In the genomic region with DNA sequence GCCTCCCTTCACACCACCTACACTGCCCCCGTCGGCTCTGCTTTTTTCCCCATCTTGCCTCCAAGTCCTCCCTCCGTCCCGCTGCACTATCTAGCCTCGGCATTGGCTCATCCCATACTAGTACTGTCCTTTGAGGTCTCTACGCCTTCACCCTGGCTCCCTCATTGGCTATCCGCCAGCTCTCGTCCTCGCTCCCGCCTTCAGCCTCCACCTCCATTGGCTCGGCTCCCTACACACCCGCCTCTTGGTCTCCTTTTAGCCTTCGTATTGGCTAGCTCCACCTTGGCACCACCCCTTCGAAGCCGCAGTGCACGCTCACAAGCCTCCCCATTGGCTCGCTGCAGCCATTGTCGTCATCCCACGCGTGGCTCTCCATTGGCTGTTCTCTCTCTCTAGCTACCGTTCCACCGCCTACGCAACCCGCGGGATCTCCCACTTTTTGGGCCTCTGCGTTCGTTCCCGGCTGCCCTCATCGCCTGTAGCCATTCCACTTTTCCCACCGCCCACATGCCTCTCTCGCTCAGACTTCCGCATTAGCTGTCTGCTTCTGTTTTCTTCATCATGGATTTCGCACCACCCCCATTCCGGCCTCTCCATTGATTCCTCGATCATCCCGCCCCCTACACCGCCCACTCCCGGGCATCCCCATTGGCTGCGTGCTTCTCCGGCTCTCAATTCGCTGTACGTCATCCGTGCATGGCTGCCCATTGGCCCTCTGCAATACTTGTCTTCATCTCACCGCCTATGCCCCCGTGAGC, we compare ENCODE assay signal across 1 cellular context.
TF ChIP-seq lines count a peak whose summit lies in the region.

No MANE protein-coding gene starts in this region.

TF ChIP-seq in GM12878, 131 proteins besides CTCF, POLR2A, EP300 and RAD21 (continued from another document):
- TF ChIP-seq ZNF384 (IDR thresholded peaks at IDR 0.05; ENCODE audit: borderline replicate concordance, low read depth, low read length) (no peak), RELA (IDR thresholded peaks at IDR 0.05; ENCODE audit: borderline replicate concordance, partially characterized antibody) (no peak), CHD4 (IDR thresholded peaks at IDR 0.05) (no peak), RBBP5 (conservative IDR thresholded peaks at IDR 0.05) (no peak), CREM (IDR thresholded peaks at IDR 0.05; ENCODE audit: low read depth) (peak; percentile 90), ZNF24 (IDR thresholded peaks at IDR 0.05) (no peak), NR2C2 (IDR thresholded peaks at IDR 0.05; ENCODE audit: borderline replicate concordance, control insufficient read depth, insufficient read length, low read depth) (no peak), PAX8 (IDR thresholded peaks at IDR 0.05) (no peak), CREB1 (IDR thresholded peaks at IDR 0.05; ENCODE audit: low read depth) (peak; percentile 95), FOXK2 (IDR thresholded peaks at IDR 0.05) (peak; percentile 64), ZSCAN29 (IDR thresholded peaks at IDR 0.05) (no peak), KDM1A (IDR thresholded peaks at IDR 0.05; ENCODE audit: borderline replicate concordance) (no peak), HSF1 (IDR thresholded peaks at IDR 0.05; ENCODE audit: low read depth, low read length) (no peak), MYC (IDR thresholded peaks at IDR 0.05; ENCODE audit: insufficient read depth, insufficient read length, insufficient replicate concordance, low read length, severe bottlenecking) (no peak), SIN3A (IDR thresholded peaks at IDR 0.05; ENCODE audit: low read depth, low read length) (no peak), RELB (IDR thresholded peaks at IDR 0.05; ENCODE audit: low read depth) (peak; percentile 59; the same call in 1 of the 2 replicates), POLR2AphosphoS5 (IDR thresholded peaks at IDR 0.05; ENCODE audit: low read length) (peak; percentile 78), SUZ12 (IDR thresholded peaks at IDR 0.05; ENCODE audit: unreplicated experiment) (no peak), SMAD1 (IDR thresholded peaks at IDR 0.05; ENCODE audit: low read depth, partially characterized antibody) (no peak), CHD2 (IDR thresholded peaks at IDR 0.05; ENCODE audit: borderline replicate concordance, low read depth, low read length) (peak; percentile 95), CEBPZ (IDR thresholded peaks at IDR 0.05; ENCODE audit: low read depth, low read length) (peak; percentile 90), SRF (IDR thresholded peaks at IDR 0.05; ENCODE audit: low read depth in 2 of 2, low read length in 2 of 2) (no peak), HDAC6 (IDR thresholded peaks at IDR 0.05; ENCODE audit: unreplicated experiment) (no peak), ATF7 (IDR thresholded peaks at IDR 0.05; ENCODE audit: low read depth) (peak; percentile 92), ZBTB4 (CRISPR knock-in tag; IDR thresholded peaks at IDR 0.05) (no peak), HDGF (IDR thresholded peaks at IDR 0.05) (peak; percentile 95), RFX5 (IDR thresholded peaks at IDR 0.05; ENCODE audit: low read depth, low read length) (peak; percentile 85), JUNB (IDR thresholded peaks at IDR 0.05) (no peak)
- TF ChIP-seq, protein P1, sequence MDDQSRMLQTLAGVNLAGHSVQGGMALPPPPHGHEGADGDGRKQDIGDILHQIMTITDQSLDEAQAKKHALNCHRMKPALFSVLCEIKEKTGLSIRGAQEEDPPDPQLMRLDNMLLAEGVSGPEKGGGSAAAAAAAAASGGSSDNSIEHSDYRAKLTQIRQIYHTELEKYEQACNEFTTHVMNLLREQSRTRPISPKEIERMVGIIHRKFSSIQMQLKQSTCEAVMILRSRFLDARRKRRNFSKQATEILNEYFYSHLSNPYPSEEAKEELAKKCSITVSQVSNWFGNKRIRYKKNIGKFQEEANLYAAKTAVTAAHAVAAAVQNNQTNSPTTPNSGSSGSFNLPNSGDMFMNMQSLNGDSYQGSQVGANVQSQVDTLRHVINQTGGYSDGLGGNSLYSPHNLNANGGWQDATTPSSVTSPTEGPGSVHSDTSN (IDR thresholded peaks at IDR 0.05; ENCODE audit: insufficient replicate concordance, low read depth, low read length): peak; percentile 65
- TF ChIP-seq, protein P2, sequence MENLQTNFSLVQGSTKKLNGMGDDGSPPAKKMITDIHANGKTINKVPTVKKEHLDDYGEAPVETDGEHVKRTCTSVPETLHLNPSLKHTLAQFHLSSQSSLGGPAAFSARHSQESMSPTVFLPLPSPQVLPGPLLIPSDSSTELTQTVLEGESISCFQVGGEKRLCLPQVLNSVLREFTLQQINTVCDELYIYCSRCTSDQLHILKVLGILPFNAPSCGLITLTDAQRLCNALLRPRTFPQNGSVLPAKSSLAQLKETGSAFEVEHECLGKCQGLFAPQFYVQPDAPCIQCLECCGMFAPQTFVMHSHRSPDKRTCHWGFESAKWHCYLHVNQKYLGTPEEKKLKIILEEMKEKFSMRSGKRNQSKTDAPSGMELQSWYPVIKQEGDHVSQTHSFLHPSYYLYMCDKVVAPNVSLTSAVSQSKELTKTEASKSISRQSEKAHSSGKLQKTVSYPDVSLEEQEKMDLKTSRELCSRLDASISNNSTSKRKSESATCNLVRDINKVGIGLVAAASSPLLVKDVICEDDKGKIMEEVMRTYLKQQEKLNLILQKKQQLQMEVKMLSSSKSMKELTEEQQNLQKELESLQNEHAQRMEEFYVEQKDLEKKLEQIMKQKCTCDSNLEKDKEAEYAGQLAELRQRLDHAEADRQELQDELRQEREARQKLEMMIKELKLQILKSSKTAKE (IDR thresholded peaks at IDR 0.05; ENCODE audit: low read depth, poor library complexity, severe bottlenecking): peak; percentile 34
